In genomic region chr7:6228865-6229264, GRCh38 we compare ENCODE assay signal across 9 cellular contexts. TPM values are rescaled to one million over a fixed set of nuclear protein-coding genes. Genes with fewer than 3 reads are reported as not detected.
DNase-seq lines count a peak whose midpoint lies in the region; ATAC-seq, FAIRE-seq and TF ChIP-seq lines count a peak whose summit lies in the region.
"Had no signal": no experiment of that assay in that cellular context is flagged by ENCODE, and none has a peak within 500 bp of the region (broad histone marks: within the 10 kb centered on the region; RNA-seq: fewer than 3 reads in every experiment).

No MANE protein-coding gene starts in this region.

- H3K27ac ChIP-seq in astrocyte (ENCODE audit: low read depth, low read length), result no peak overlapping the region
- H3K27ac ChIP-seq in muscle layer of colon (ENCODE audit: low read depth, low read length), result peak overlapping the region; percentile 10
- H3K27ac ChIP-seq in ovary, result peak overlapping the region in 1 of 2 donors; percentile 13
- H3K27ac ChIP-seq: neutrophil had no signal

- peaks cover 38% of the 10 kb centered on the region for H3K4me1 Mint-ChIP-seq in astrocyte (ENCODE audit: low read depth, unreplicated experiment)

- peak; percentile 72 for ATAC-seq in GM18907 (IDR thresholded peaks at IDR 0.05; ENCODE audit: unreplicated experiment)
- peak; percentile 75 for ATAC-seq in HG03103 (IDR thresholded peaks at IDR 0.05; ENCODE audit: low read depth, unreplicated experiment)

- intact Hi-C loops in ovary (cut with DNase I), result no loop called here

- peaks cover 78% of the 10 kb centered on the region for H3K79me2 ChIP-seq in astrocyte (ENCODE audit: insufficient read depth, low read length)

- H3K9me3 Mint-ChIP-seq in astrocyte (ENCODE audit: unreplicated experiment), result no peaks in the 10 kb centered on the region

- peak overlapping the region; percentile 78 for H3K27ac Mint-ChIP-seq in astrocyte (ENCODE audit: unreplicated experiment)

- H3K36me3 Mint-ChIP-seq in astrocyte (ENCODE audit: low read depth, unreplicated experiment), result peaks cover 12% of the 10 kb centered on the region

- no peak for TF ChIP-seq EP300 in ovary (IDR thresholded peaks at IDR 0.05)

- DNase-seq in astrocyte (ENCODE audit: low read depth) (no peak), ovary (no peak), DMS53 (lab: John Stamatoyannopoulos, UW) (no peak)
- no peak for DNase-seq in activated effector memory CD4-positive, alpha-beta T cell treated with anti-CD3 and anti-CD28 coated beads, Interleukin-2, amount 50 U/mL, for 16 hours
- DNase-seq in activated naive CD4-positive, alpha-beta T cell (lab: John Stamatoyannopoulos, UW), result no peak

- H3K9me3 ChIP-seq in astrocyte (ENCODE audit: insufficient read depth, low read depth, low read length), result no peaks in the 10 kb centered on the region
- no peaks in the 10 kb centered on the region for H3K9me3 ChIP-seq in muscle layer of colon (ENCODE audit: low read length)
- no peaks in the 10 kb centered on the region for H3K9me3 ChIP-seq in ovary
- H3K9me3 ChIP-seq: neutrophil had no signal

- peak overlapping the region; percentile 61 for H3K4me2 ChIP-seq in astrocyte (ENCODE audit: low read length)

- H3K4me1 ChIP-seq in astrocyte (ENCODE audit: insufficient read depth, low read length) (peaks cover 25% of the 10 kb centered on the region), muscle layer of colon (ENCODE audit: insufficient read depth, low read length) (peaks cover 46% of the 10 kb centered on the region), ovary (ENCODE audit: insufficient read depth) (peaks cover 22% of the 10 kb centered on the region)

- no peak for FAIRE-seq in astrocyte (lab: Jason Lieb, UNC)

- H3K27me3 Mint-ChIP-seq in astrocyte (ENCODE audit: low read depth, unreplicated experiment), result no peaks in the 10 kb centered on the region

- H3K4me3 Mint-ChIP-seq in astrocyte (ENCODE audit: unreplicated experiment), result peak overlapping the region; percentile 40

- no peaks in the 10 kb centered on the region for H3K36me3 ChIP-seq in astrocyte (ENCODE audit: insufficient read depth, low read length)
- no peaks in the 10 kb centered on the region for H3K36me3 ChIP-seq in muscle layer of colon (ENCODE audit: insufficient read depth, low read length)
- H3K36me3 ChIP-seq in ovary, result no peaks in the 10 kb centered on the region
- H3K36me3 ChIP-seq: neutrophil had no signal

- 1 to 2% (median 2%) methylated on average over 4 of the region's 4 CpGs for WGBS in ovary, 3 donors

- H3K4me3 ChIP-seq in astrocyte (ENCODE audit: insufficient read depth, low read depth, low read length) (no peak overlapping the region), muscle layer of colon (ENCODE audit: low read depth in 1 of 2, low read length in 2 of 2) (peak overlapping the region in 1 of 2 donors; percentile 21), ovary (no peak overlapping the region)

- no peak for TF ChIP-seq CTCF in astrocyte (IDR thresholded peaks at IDR 0.05; ENCODE audit: insufficient read depth, low read depth, low read length)
- no peak for TF ChIP-seq CTCF in ovary (IDR thresholded peaks at IDR 0.05)

- no peak for TF ChIP-seq POLR2A in ovary (IDR thresholded peaks at IDR 0.05)

- H3K27me3 ChIP-seq in astrocyte (ENCODE audit: insufficient read depth, low read length) (no peaks in the 10 kb centered on the region), muscle layer of colon (ENCODE audit: control insufficient read depth in 1 of 2, insufficient read depth in 2 of 2, low read length in 2 of 2) (no peaks in the 10 kb centered on the region), ovary (no peaks in the 10 kb centered on the region)

- peaks cover 59% of the 10 kb centered on the region for H4K20me1 ChIP-seq in astrocyte (ENCODE audit: insufficient read depth, low read length)

- no peak overlapping the region for H2AFZ ChIP-seq in astrocyte (ENCODE audit: low read depth, low read length)

- H3K9ac ChIP-seq in astrocyte (ENCODE audit: low read length) (peak overlapping the region; percentile 38), muscle layer of colon (ENCODE audit: low read length) (no peak overlapping the region)

RNA-seq across cellular contexts. Expression of gene CYTH3, which starts 43.6 kb away (rescaled TPM):
- 25.5 and 29.3 TPM in 2 replicates for total RNA-seq in astrocyte
- total RNA-seq in ovary, result 10 to 100 TPM; 14.8 to 29.6 (median 18.7) TPM
- 10 to 100 TPM; 18.9 to 21.6 TPM for polyA plus RNA-seq in ovary
